11 cellular contexts compared by ENCODE assay signal in the genomic region with DNA sequence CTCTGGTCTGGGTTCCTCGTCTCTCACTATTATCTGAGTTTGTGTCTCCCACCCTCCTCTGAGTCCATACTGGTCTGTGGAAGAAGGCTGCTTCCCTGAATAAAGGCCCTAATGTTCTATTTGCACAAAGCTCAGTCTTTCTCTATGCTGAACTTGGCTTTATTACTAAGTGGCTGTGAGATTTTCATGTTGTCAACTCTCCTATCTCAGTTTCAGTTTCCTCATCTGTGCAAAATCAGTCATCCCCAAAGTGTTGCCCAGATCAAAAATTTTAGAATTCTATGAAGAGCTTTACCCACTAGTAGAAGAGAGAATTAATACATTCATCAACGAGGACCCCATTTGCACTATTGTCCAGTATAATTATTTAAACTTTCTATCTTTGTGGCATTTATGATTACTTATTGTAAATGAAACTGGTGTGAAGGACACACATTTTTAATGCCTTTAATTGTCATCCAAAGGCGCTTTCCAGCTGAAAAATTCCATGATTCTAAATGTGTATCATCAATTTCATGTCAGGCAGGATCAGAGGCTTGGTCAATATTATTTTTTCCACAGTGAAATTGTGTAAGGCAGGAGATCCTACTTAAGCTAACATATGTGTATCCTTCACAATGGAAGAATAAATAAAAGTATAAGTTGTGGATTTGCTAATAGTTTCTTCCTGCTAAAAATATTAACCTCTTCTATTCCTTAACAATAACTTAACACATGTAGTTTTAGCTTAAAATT.
DNase-seq lines count a peak whose midpoint lies in the region; ATAC-seq and TF ChIP-seq lines count a peak whose summit lies in the region.
"Had no signal": no experiment of that assay in that cellular context is flagged by ENCODE, and none has a peak within 500 bp of the region (broad histone marks: within the 10 kb centered on the region; RNA-seq: fewer than 3 reads in every experiment).

No MANE protein-coding gene starts in this region.

- no peak overlapping the region for H2AK5ac ChIP-seq in IMR-90 (ENCODE audit: low read depth, low read length)

- TF ChIP-seq RAD21 in IMR-90 (IDR thresholded peaks at IDR 0.05; ENCODE audit: low read length) = no peak

- no peaks in the 10 kb centered on the region for H3K79me1 ChIP-seq in IMR-90 (ENCODE audit: low read depth in 1 of 2, low read length in 2 of 2)

- H2AK9ac ChIP-seq in IMR-90 (replicated peaks; ENCODE audit: low read depth, low read length, poor library complexity) = no peak overlapping the region

- WGBS in IMR-90 (ENCODE audit: extremely low coverage in 2 of 2, insufficient read length in 1 of 2), 2 experiments = no CpG with 5 or more reads among the region's 3 CpGs

- H3K4me1 ChIP-seq in IMR-90 (ENCODE audit: control insufficient read depth, insufficient read depth, low read length) (0 out of 2 replicates have a peak, but pooled peaks cover 2% of the 10 kb centered on the region), right atrium auricular region (peaks cover 0 to 4% of the 10 kb centered on the region in 2 donors)
- H3K4me1 ChIP-seq: uterus had no signal

- no peak overlapping the region for H2BK20ac ChIP-seq in IMR-90 (ENCODE audit: low read depth, low read length)

- no peaks in the 10 kb centered on the region for H3K27me3 ChIP-seq in IMR-90 (ENCODE audit: control insufficient read depth, insufficient read depth, low read length)
- H3K27me3 ChIP-seq in right atrium auricular region = no peaks in the 10 kb centered on the region
- H3K27me3 ChIP-seq: uterus had no signal

- no peak overlapping the region for H3K9ac ChIP-seq in IMR-90 (ENCODE audit: low read depth, low read length)

- no peaks in the 10 kb centered on the region for H3K36me3 ChIP-seq in IMR-90 (ENCODE audit: control insufficient read depth, insufficient read depth, low read length)
- H3K36me3 ChIP-seq in right atrium auricular region = no peaks in the 10 kb centered on the region
- H3K36me3 ChIP-seq: uterus had no signal

- H3K4me3 ChIP-seq in IMR-90 (ENCODE audit: insufficient read depth, low read depth, low read length) (no peak overlapping the region), right atrium auricular region (no peak overlapping the region)
- H3K4me3 ChIP-seq: SK-N-MC, uterus had no signal

- no peak overlapping the region for H3K27ac ChIP-seq in IMR-90 (ENCODE audit: insufficient read depth, low read length)
- H3K27ac ChIP-seq in right atrium auricular region = no peak overlapping the region
- H3K27ac ChIP-seq: SK-N-MC, uterus had no signal

- no peak overlapping the region for H3K4ac ChIP-seq in IMR-90 (ENCODE audit: low read depth, low read length)

- no peak overlapping the region for H4K91ac ChIP-seq in IMR-90 (ENCODE audit: insufficient read depth, low read depth, low read length)

- 0 out of 2 replicates have a peak overlapping the region, but pooled peaks have one; percentile 50 for H2BK120ac ChIP-seq in IMR-90 (ENCODE audit: low read depth, low read length)

- in situ Hi-C loops in IMR-90 (cut with MboI; ENCODE audit: low sequenced_read_pairs) = no loop called here

- POLR2A ChIA-PET in IMR-90 (lab: Charles Lee; ENCODE audit: unreplicated experiment) = no interaction called here

- intact Hi-C loops in IMR-90 (cut with micrococcal nuclease) (no loop called here), left ventricle myocardium superior (cut with micrococcal nuclease) (no loop called here)

- no peak for DNase-seq in IMR-90
- no peak for DNase-seq in right atrium auricular region (ENCODE audit: low spot score)
- no peak for DNase-seq in DMS153 treated with DMSO at 0.1 percent for 48 hours (lab: John Stamatoyannopoulos, UW; ENCODE audit: unreplicated experiment)
- DNase-seq in left ventricle myocardium superior = no peak
- DNase-seq in kidney glomerular epithelial cell (lab: John Stamatoyannopoulos, UW) = no peak
- DNase-seq: NCI-H2171, uterus had no signal

- peak; percentile 65 for ATAC-seq in GM18508 (IDR thresholded peaks at IDR 0.05; ENCODE audit: insufficient read depth, unreplicated experiment)
- ATAC-seq in GM19455 (IDR thresholded peaks at IDR 0.05; ENCODE audit: unreplicated experiment) = peak; percentile 83
- peak; percentile 63 for ATAC-seq in HG02884 (IDR thresholded peaks at IDR 0.05; ENCODE audit: unreplicated experiment)
- ATAC-seq in IMR-90 (ENCODE audit: low read depth) = no peak
- ATAC-seq in left ventricle myocardium superior = no peak

- no peak overlapping the region for H3K18ac ChIP-seq in IMR-90 (ENCODE audit: low read depth, low read length)

- no peak overlapping the region for H3K4me2 ChIP-seq in IMR-90 (ENCODE audit: low read depth, low read length)

- no peaks in the 10 kb centered on the region for H3K9me1 ChIP-seq in IMR-90 (ENCODE audit: insufficient read depth, low read length)

- peak overlapping the region; percentile 63; the same call in 1 of the 3 replicates for H2BK15ac ChIP-seq in IMR-90 (ENCODE audit: low read depth, low read length)

- BruUV-seq in IMR-90 (replicated peaks; lab: Mats Ljungman, UMichigan) = no TSS peak

- no peak overlapping the region for H3K23ac ChIP-seq in IMR-90 (ENCODE audit: low read depth, low read length)

- no peak for TF ChIP-seq POLR2A in IMR-90 (IDR thresholded peaks at IDR 0.05; ENCODE audit: low read depth, low read length)

- H3K9me3 ChIP-seq in IMR-90 (ENCODE audit: control insufficient read depth, insufficient read depth, low read length) (no peaks in the 10 kb centered on the region), right atrium auricular region (no peaks in the 10 kb centered on the region)
- H3K9me3 ChIP-seq: uterus had no signal

- CTCF ChIA-PET in IMR-90 (lab: Yijun Ruan, JAX) = interaction anchor here (0.6 kb wide), 2 partner anchors 140 to 409 kb away, joined by 3 to 4 read pairs; no protein-coding TSS in a partner anchor

- no peaks in the 10 kb centered on the region for H4K20me1 ChIP-seq in IMR-90 (ENCODE audit: insufficient read depth, low read length)

- dilution Hi-C loops in IMR-90 (cut with HindIII; ENCODE audit: low sequenced_read_pairs, unreplicated experiment) = no loop called here

- no peak overlapping the region for H4K8ac ChIP-seq in IMR-90 (ENCODE audit: low read depth in 2 of 2, low read length in 2 of 2)

- H3K14ac ChIP-seq in IMR-90 (replicated peaks; ENCODE audit: low read depth, low read length) = no peak overlapping the region

- no peak overlapping the region for H3K56ac ChIP-seq in IMR-90 (ENCODE audit: extremely low read depth, insufficient read depth, low read length)

- H2AFZ ChIP-seq in IMR-90 (replicated peaks; ENCODE audit: low read length, poor library complexity) = no peak overlapping the region

- no peak overlapping the region for H2BK5ac ChIP-seq in IMR-90 (ENCODE audit: low read depth, low read length, poor library complexity, severe bottlenecking)

- H4K5ac ChIP-seq in IMR-90 (ENCODE audit: low read depth, low read length) = no peak overlapping the region

- TF ChIP-seq CTCF in IMR-90 (conservative IDR thresholded peaks at IDR 0.05; ENCODE audit: low read depth, low read length) = no peak
- no peak for TF ChIP-seq CTCF in right atrium auricular region (IDR thresholded peaks at IDR 0.05)

TF ChIP-seq in IMR-90, 13 proteins besides CTCF, POLR2A, EP300 and RAD21:
- TF ChIP-seq, protein P1, sequence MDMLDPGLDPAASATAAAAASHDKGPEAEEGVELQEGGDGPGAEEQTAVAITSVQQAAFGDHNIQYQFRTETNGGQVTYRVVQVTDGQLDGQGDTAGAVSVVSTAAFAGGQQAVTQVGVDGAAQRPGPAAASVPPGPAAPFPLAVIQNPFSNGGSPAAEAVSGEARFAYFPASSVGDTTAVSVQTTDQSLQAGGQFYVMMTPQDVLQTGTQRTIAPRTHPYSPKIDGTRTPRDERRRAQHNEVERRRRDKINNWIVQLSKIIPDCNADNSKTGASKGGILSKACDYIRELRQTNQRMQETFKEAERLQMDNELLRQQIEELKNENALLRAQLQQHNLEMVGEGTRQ (IDR thresholded peaks at IDR 0.05; ENCODE audit: low read depth, low read length) = no peak
- TF ChIP-seq FOS (IDR thresholded peaks at IDR 0.05; ENCODE audit: low read depth, low read length) (no peak), MAZ (IDR thresholded peaks at IDR 0.05; ENCODE audit: borderline replicate concordance, low read depth, low read length) (no peak), RCOR1 (IDR thresholded peaks at IDR 0.05; ENCODE audit: insufficient replicate concordance, low read length) (no peak), RFX5 (IDR thresholded peaks at IDR 0.05; ENCODE audit: low read depth, low read length) (no peak), MXI1 (IDR thresholded peaks at IDR 0.05; ENCODE audit: borderline replicate concordance, low read depth, low read length) (no peak), BHLHE40 (IDR thresholded peaks at IDR 0.05; ENCODE audit: low read depth, low read length) (no peak), CEBPB (IDR thresholded peaks at IDR 0.05; ENCODE audit: low read depth, low read length) (no peak), CHD1 (IDR thresholded peaks at IDR 0.05; ENCODE audit: low read depth, low read length) (no peak), NFE2L2 (IDR thresholded peaks at IDR 0.05; ENCODE audit: low read depth, low read length) (no peak), SMC3 (IDR thresholded peaks at IDR 0.05; ENCODE audit: low read depth, low read length) (no peak), MAFK (IDR thresholded peaks at IDR 0.05; ENCODE audit: low read depth, low read length) (no peak)
- TF ChIP-seq, protein P2, sequence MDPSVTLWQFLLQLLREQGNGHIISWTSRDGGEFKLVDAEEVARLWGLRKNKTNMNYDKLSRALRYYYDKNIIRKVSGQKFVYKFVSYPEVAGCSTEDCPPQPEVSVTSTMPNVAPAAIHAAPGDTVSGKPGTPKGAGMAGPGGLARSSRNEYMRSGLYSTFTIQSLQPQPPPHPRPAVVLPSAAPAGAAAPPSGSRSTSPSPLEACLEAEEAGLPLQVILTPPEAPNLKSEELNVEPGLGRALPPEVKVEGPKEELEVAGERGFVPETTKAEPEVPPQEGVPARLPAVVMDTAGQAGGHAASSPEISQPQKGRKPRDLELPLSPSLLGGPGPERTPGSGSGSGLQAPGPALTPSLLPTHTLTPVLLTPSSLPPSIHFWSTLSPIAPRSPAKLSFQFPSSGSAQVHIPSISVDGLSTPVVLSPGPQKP (IDR thresholded peaks at IDR 0.05; ENCODE audit: borderline replicate concordance, low read depth, low read length) = no peak

Comparison
In these comparisons a context has a peak if more than half of its experiments do, and no peak if none do; other contexts are left out.
1. ATAC-seq: peak in GM18508 (single experiment), GM19455 (single experiment) and HG02884 (single experiment); none in IMR-90 (single experiment) and left ventricle myocardium superior (single experiment).